ENCODE assay signal across 8 cellular contexts in genomic region chr14:104876251-104876699, GRCh38. TPM values are rescaled to one million over a fixed set of nuclear protein-coding genes. Genes with fewer than 3 reads are reported as not detected.
DNase-seq lines count a peak whose midpoint lies in the region; ATAC-seq and TF ChIP-seq lines count a peak whose summit lies in the region.

No MANE protein-coding gene starts in this region.

- H3K4me1 ChIP-seq in Caco-2 = no peaks in the 10 kb centered on the region

- no peaks in the 10 kb centered on the region; the same call in 1 of the 2 replicates for H3K36me3 ChIP-seq in Caco-2 (ENCODE audit: control insufficient read depth, insufficient read depth, low read length)

- no peaks in the 10 kb centered on the region for H3K27me3 ChIP-seq in Caco-2 (replicated peaks; ENCODE audit: control insufficient read depth, insufficient read depth, low read length)

- POLR2A ChIA-PET in Caco-2 (lab: Charles Lee) = no interaction called here

- CTCF ChIA-PET in Caco-2 (lab: Charles Lee) = interaction anchor here (0.6 to 1.0 kb wide), 2 partner anchors 99 to 160 kb away, joined by 3 to 5 read pairs; no protein-coding TSS in a partner anchor

- TF ChIP-seq CTCF in Caco-2 (IDR thresholded peaks at IDR 0.05; ENCODE audit: insufficient read depth in 1 of 2, low read depth in 1 of 2, low read length in 1 of 2, severe bottlenecking in 1 of 2, unreplicated experiment in 1 of 2) = no peak
- no peak for TF ChIP-seq CTCF in lower leg skin (IDR thresholded peaks at IDR 0.05)

- H3K4me1 Mint-ChIP-seq in Caco-2 (ENCODE audit: low read depth, unreplicated experiment) (no peaks in the 10 kb centered on the region), memory B cell (peaks cover 15% of the 10 kb centered on the region)
- H3K4me1 Mint-ChIP-seq in activated naive CD8-positive, alpha-beta T cell treated with anti-CD3 and anti-CD28 coated beads, Interleukin-2, amount 50 U/mL, for 24 hours = peaks cover 4% of the 10 kb centered on the region

- H3K4me3 ChIP-seq in Caco-2 (ENCODE audit: low read depth, low read length) = no peak overlapping the region
- no peak overlapping the region for H3K4me3 ChIP-seq in lower leg skin (ENCODE audit: low read depth, poor library complexity, severe bottlenecking)

- H3K9me3 Mint-ChIP-seq in Caco-2 (ENCODE audit: unreplicated experiment) (no peaks in the 10 kb centered on the region), memory B cell (no peaks in the 10 kb centered on the region)
- H3K9me3 Mint-ChIP-seq in activated naive CD8-positive, alpha-beta T cell treated with anti-CD3 and anti-CD28 coated beads, Interleukin-2, amount 50 U/mL, for 24 hours = no peaks in the 10 kb centered on the region

- H3K27me3 Mint-ChIP-seq in Caco-2 (ENCODE audit: insufficient read depth, unreplicated experiment) (no peaks in the 10 kb centered on the region), memory B cell (peaks cover 21% of the 10 kb centered on the region)
- no peaks in the 10 kb centered on the region for H3K27me3 Mint-ChIP-seq in activated naive CD8-positive, alpha-beta T cell treated with anti-CD3 and anti-CD28 coated beads, Interleukin-2, amount 50 U/mL, for 24 hours

- intact Hi-C loops in Caco-2 (cut with micrococcal nuclease; ENCODE audit: unreplicated experiment) = no loop called here
- intact Hi-C loops in lower leg skin (cut with DNase I; ENCODE audit: low total_unique reads) = no loop called here

- no peak for TF ChIP-seq POLR2A in lower leg skin (IDR thresholded peaks at IDR 0.05)

- BruUV-seq in Caco-2 (replicated peaks; lab: Mats Ljungman, UMichigan) = no TSS peak

- no peaks in the 10 kb centered on the region for H3K9me3 ChIP-seq in Caco-2

- WGBS in lower leg skin, 2 donors = 93 to 95% methylated on average over 7 of the region's 8 CpGs

- H3K36me3 Mint-ChIP-seq in Caco-2 (ENCODE audit: insufficient read depth, unreplicated experiment) = peaks cover 15% of the 10 kb centered on the region
- H3K36me3 Mint-ChIP-seq in activated naive CD8-positive, alpha-beta T cell treated with anti-CD3 and anti-CD28 coated beads, Interleukin-2, amount 50 U/mL, for 24 hours (ENCODE audit: low read depth) = no peaks in the 10 kb centered on the region
- H3K36me3 Mint-ChIP-seq in memory B cell = no peaks in the 10 kb centered on the region

- H3K4me3 Mint-ChIP-seq in Caco-2 (ENCODE audit: unreplicated experiment) (no peak overlapping the region), memory B cell (no peak overlapping the region)
- no peak overlapping the region for H3K4me3 Mint-ChIP-seq in activated naive CD8-positive, alpha-beta T cell treated with anti-CD3 and anti-CD28 coated beads, Interleukin-2, amount 50 U/mL, for 24 hours

- ATAC-seq in activated naive CD8-positive, alpha-beta T cell treated with anti-CD3 and anti-CD28 coated beads, Interleukin-2, amount 50 U/mL, for 24 hours = peak; percentile 42
- peak; percentile 81 for ATAC-seq in memory B cell (ENCODE audit: low read depth)

- H3K27ac Mint-ChIP-seq in Caco-2 (ENCODE audit: unreplicated experiment) (no peak overlapping the region), memory B cell (no peak overlapping the region)
- H3K27ac Mint-ChIP-seq in activated naive CD8-positive, alpha-beta T cell treated with anti-CD3 and anti-CD28 coated beads, Interleukin-2, amount 50 U/mL, for 24 hours = no peak overlapping the region

- DNase-seq in Caco-2 = peak; percentile 55 to 56
- peak; percentile 15 to 44 for DNase-seq in Kasumi-1 (lab: John Stamatoyannopoulos, UW)
- DNase-seq in activated naive CD8-positive, alpha-beta T cell treated with anti-CD3 and anti-CD28 coated beads, Interleukin-2, amount 50 U/mL, for 24 hours = peak; percentile 41
- no peak for DNase-seq in memory B cell (ENCODE audit: low spot score in 2 of 2)
- DNase-seq in lower leg skin (ENCODE audit: low spot score in 2 of 2) = no peak
- no peak for DNase-seq in dedifferentiated amniotic fluid mesenchymal stem cell (ENCODE audit: extremely low spot score)
- no peak for DNase-seq in RPMI8226
- no peak for DNase-seq in NCI-H2081 (lab: John Stamatoyannopoulos, UW)

RNA-seq across cellular contexts. Expression of gene CEP170B, which starts 11.2 kb away (rescaled TPM):
- 31.6 and 32.0 TPM in 2 replicates for total RNA-seq in Caco-2 (2022)
- 10 to 100 TPM; 41.8 to 80.8 (median 58.5) TPM for total RNA-seq in lower leg skin

RNA-seq across cellular contexts. Expression of gene PLD4, which starts 48.4 kb away (rescaled TPM):
- total RNA-seq in Caco-2 (2022) (not detected in 2 replicates), lower leg skin (1 to 10 TPM in 3 of 4 donors, under 1 TPM in 1; 0.84 to 2.6 (median 1.2) TPM)

Comparison
In these comparisons a context has a peak if more than half of its experiments do, and no peak if none do; other contexts are left out.
1. DNase-seq: peak in Caco-2 (2 of 2), Kasumi-1 (2 of 2) and activated naive CD8-positive, alpha-beta T cell treated with anti-CD3 and anti-CD28 coated beads, Interleukin-2, amount 50 U/mL, for 24 hours (single experiment); none in memory B cell (0 of 2), lower leg skin (0 of 2), dedifferentiated amniotic fluid mesenchymal stem cell (single experiment), RPMI8226 (single experiment) and NCI-H2081 (0 of 2).